ENCODE assay signal across 8 cellular contexts in genomic region chr15:43792761-43793493, GRCh38. TPM values are rescaled to one million over a fixed set of nuclear protein-coding genes. Genes with fewer than 3 reads are reported as not detected.
A peak's percentile ranks its signal among the peaks of the same experiment; 100 is the strongest.
DNase-seq lines count a peak whose midpoint lies in the region; ATAC-seq and TF ChIP-seq lines count a peak whose summit lies in the region.

No MANE protein-coding gene starts in this region.

- peaks cover 2 to 35% (median 7%) of the 10 kb centered on the region in 4 donors for H3K4me1 ChIP-seq in Peyer's patch

- TF ChIP-seq POLR2A in Peyer's patch (IDR thresholded peaks at IDR 0.05), result peak in 1 of 2 donors; percentile 27

- peaks cover 49% of the 10 kb centered on the region for H3K36me3 Mint-ChIP-seq in MCF 10A (ENCODE audit: insufficient read depth, unreplicated experiment)
- peaks cover 42% of the 10 kb centered on the region for H3K36me3 Mint-ChIP-seq in stimulated activated naive CD8-positive, alpha-beta T cell treated with anti-CD3 and anti-CD28 coated beads, Interleukin-15, Interleukin-2, amounts not matched to agents 100 ng/mL and 50 ng/mL, for 24 hours (ENCODE audit: low read depth)

- CTCF ChIA-PET in MCF 10A (lab: Yijun Ruan, JAX), result interaction anchor here (0.5 to 6.8 kb wide), 4 partner anchors 17 to 44 kb away, joined by 3 to 40 read pairs (median 4); partner anchors contain the start of gene ELL3

- peaks cover 14% of the 10 kb centered on the region for H3K4me1 Mint-ChIP-seq in MCF 10A (ENCODE audit: insufficient read depth, unreplicated experiment)
- peaks cover 40% of the 10 kb centered on the region for H3K4me1 Mint-ChIP-seq in stimulated activated naive CD8-positive, alpha-beta T cell treated with anti-CD3 and anti-CD28 coated beads, Interleukin-15, Interleukin-2, amounts not matched to agents 100 ng/mL and 50 ng/mL, for 24 hours (ENCODE audit: low read depth)

- ATAC-seq in GM21360 (IDR thresholded peaks at IDR 0.05; ENCODE audit: unreplicated experiment), result no peak

- H3K27ac Mint-ChIP-seq in MCF 10A (ENCODE audit: low read depth, unreplicated experiment), result peak overlapping the region; percentile 94
- H3K27ac Mint-ChIP-seq in stimulated activated naive CD8-positive, alpha-beta T cell treated with anti-CD3 and anti-CD28 coated beads, Interleukin-15, Interleukin-2, amounts not matched to agents 100 ng/mL and 50 ng/mL, for 24 hours, result peak overlapping the region; percentile 94

- no TSS peak for BruUV-seq in MCF 10A (replicated peaks; lab: Mats Ljungman, UMichigan)

- H3K27ac ChIP-seq in Peyer's patch, result peak overlapping the region; percentile 90 to 100 (median 94)

- intact Hi-C loops in MCF 10A (cut with micrococcal nuclease), result no loop called here

- no peaks in the 10 kb centered on the region for H3K9me3 Mint-ChIP-seq in MCF 10A (ENCODE audit: unreplicated experiment)
- H3K9me3 Mint-ChIP-seq in stimulated activated naive CD8-positive, alpha-beta T cell treated with anti-CD3 and anti-CD28 coated beads, Interleukin-15, Interleukin-2, amounts not matched to agents 100 ng/mL and 50 ng/mL, for 24 hours, result no peaks in the 10 kb centered on the region

- peak overlapping the region; percentile 67 to 95 (median 86) for H3K4me3 ChIP-seq in Peyer's patch

- POLR2A ChIA-PET in MCF 10A (lab: Yijun Ruan, JAX), result interaction anchor here (0.5 to 13.7 kb wide), 16 partner anchors 8 to 624 kb away, joined by 3 to 162 read pairs (median 4); partner anchors contain the start of genes ELL3, HYPK, MFAP1 and PDIA3

- H3K27me3 Mint-ChIP-seq in MCF 10A (ENCODE audit: insufficient read depth, unreplicated experiment), result no peaks in the 10 kb centered on the region
- H3K27me3 Mint-ChIP-seq in stimulated activated naive CD8-positive, alpha-beta T cell treated with anti-CD3 and anti-CD28 coated beads, Interleukin-15, Interleukin-2, amounts not matched to agents 100 ng/mL and 50 ng/mL, for 24 hours, result no peaks in the 10 kb centered on the region

- H3K4me3 Mint-ChIP-seq in MCF 10A (ENCODE audit: unreplicated experiment), result peak overlapping the region; percentile 95
- H3K4me3 Mint-ChIP-seq in stimulated activated naive CD8-positive, alpha-beta T cell treated with anti-CD3 and anti-CD28 coated beads, Interleukin-15, Interleukin-2, amounts not matched to agents 100 ng/mL and 50 ng/mL, for 24 hours, result peak overlapping the region; percentile 89

- no peaks in the 10 kb centered on the region for H3K27me3 ChIP-seq in Peyer's patch

- DNase-seq in GM19238 (ENCODE audit: insufficient read length, low spot score) (peak; percentile 21), Peyer's patch (peak in 2 of 3 donors; percentile 59), MCF 10A (ENCODE audit: unreplicated experiment) (peak; percentile 23), kidney tubule cell (ENCODE audit: low spot score) (peak; percentile 53), NCI-H1930 (lab: John Stamatoyannopoulos, UW) (no peak), activated gamma-delta T cell treated with Interleukin-2 at 50 U/mL for 16 hours (no peak)

- H3K9me3 ChIP-seq in Peyer's patch, result no peaks in the 10 kb centered on the region

- H3K36me3 ChIP-seq in Peyer's patch, result peaks cover 0 to 36% (median 0%) of the 10 kb centered on the region in 3 donors

- TF ChIP-seq CTCF in Peyer's patch (IDR thresholded peaks at IDR 0.05), result peak in 3 of 6 experiments; percentile 13 to 26 (median 22)
- no peak for TF ChIP-seq CTCF in MCF 10A (IDR thresholded peaks at IDR 0.05; ENCODE audit: unreplicated experiment)

RNA-seq across cellular contexts. Expression of gene SERF2, which starts 0.8 kb away (rescaled TPM):
- total RNA-seq in Peyer's patch (100 to 1,000 TPM; 647 to 897 (median 711) TPM), MCF 10A (2022) (697 and 717 TPM in 2 replicates)

RNA-seq across cellular contexts. Expression of gene SERINC4, which starts 7.1 kb away (rescaled TPM):
- not detected for total RNA-seq in Peyer's patch
- total RNA-seq in MCF 10A (2022), result 0.20 TPM in 1 of 2 replicates, not detected in the other

RNA-seq across cellular contexts. Expression of gene HYPK, which starts 7.5 kb away (rescaled TPM):
- 10 to 100 TPM; 13.0 to 38.0 (median 21.5) TPM for total RNA-seq in Peyer's patch
- total RNA-seq in MCF 10A (2022), result 31.1 and 34.5 TPM in 2 replicates

RNA-seq across cellular contexts. Expression of gene ELL3, which starts 16.2 kb away (rescaled TPM):
- total RNA-seq in Peyer's patch, result 10 to 100 TPM; 34.7 to 84.1 (median 73.2) TPM
- total RNA-seq in MCF 10A (2022), result 0.61 and 0.86 TPM in 2 replicates

RNA-seq across cellular contexts. Expression of gene MFAP1, which starts 31.6 kb away (rescaled TPM):
- total RNA-seq in Peyer's patch (10 to 100 TPM in 2 of 4 donors, 1 to 10 TPM in 2; 6.1 to 21.7 (median 10.4) TPM), MCF 10A (2022) (23.0 and 26.5 TPM in 2 replicates)

Comparison
In these comparisons a context has a peak if more than half of its experiments do, and no peak if none do; other contexts are left out.
1. DNase-seq: peak in GM19238 (single experiment), Peyer's patch (2 of 3), MCF 10A (single experiment) and kidney tubule cell (single experiment); none in NCI-H1930 (0 of 2) and activated gamma-delta T cell treated with Interleukin-2 at 50 U/mL for 16 hours (single experiment).